2 cellular contexts compared by ENCODE assay signal in genomic region chr1:162040657-162041056, GRCh38.
TF ChIP-seq lines count a peak whose summit lies in the region.

No MANE protein-coding gene starts in this region.

TF ChIP-seq in A549, 52 proteins besides CTCF, POLR2A, EP300 and RAD21 (continued from another document):
- no peak for TF ChIP-seq ESRRA (IDR thresholded peaks at IDR 0.05; ENCODE audit: borderline replicate concordance, low read length)
- 0 out of 3 replicates have a peak, but pooled peaks have one; percentile 9 for TF ChIP-seq SMC3 (IDR thresholded peaks at IDR 0.05)
- TF ChIP-seq CEBPB (IDR thresholded peaks at IDR 0.05), result peak in 1 of 2 experiments; percentile 47; a peak in 2 of 4 replicates
- TF ChIP-seq, protein P1, sequence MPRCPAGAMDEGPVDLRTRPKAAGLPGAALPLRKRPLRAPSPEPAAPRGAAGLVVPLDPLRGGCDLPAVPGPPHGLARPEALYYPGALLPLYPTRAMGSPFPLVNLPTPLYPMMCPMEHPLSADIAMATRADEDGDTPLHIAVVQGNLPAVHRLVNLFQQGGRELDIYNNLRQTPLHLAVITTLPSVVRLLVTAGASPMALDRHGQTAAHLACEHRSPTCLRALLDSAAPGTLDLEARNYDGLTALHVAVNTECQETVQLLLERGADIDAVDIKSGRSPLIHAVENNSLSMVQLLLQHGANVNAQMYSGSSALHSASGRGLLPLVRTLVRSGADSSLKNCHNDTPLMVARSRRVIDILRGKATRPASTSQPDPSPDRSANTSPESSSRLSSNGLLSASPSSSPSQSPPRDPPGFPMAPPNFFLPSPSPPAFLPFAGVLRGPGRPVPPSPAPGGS (IDR thresholded peaks at IDR 0.05), result no peak
- TF ChIP-seq RNF2 (IDR thresholded peaks at IDR 0.05; ENCODE audit: borderline replicate concordance, low read depth), result no peak

TF ChIP-seq in GM23338, 12 proteins besides CTCF, POLR2A, EP300 and RAD21:
- TF ChIP-seq REST (IDR thresholded peaks at IDR 0.05; ENCODE audit: unreplicated experiment), result no peak
- TF ChIP-seq, protein P2, sequence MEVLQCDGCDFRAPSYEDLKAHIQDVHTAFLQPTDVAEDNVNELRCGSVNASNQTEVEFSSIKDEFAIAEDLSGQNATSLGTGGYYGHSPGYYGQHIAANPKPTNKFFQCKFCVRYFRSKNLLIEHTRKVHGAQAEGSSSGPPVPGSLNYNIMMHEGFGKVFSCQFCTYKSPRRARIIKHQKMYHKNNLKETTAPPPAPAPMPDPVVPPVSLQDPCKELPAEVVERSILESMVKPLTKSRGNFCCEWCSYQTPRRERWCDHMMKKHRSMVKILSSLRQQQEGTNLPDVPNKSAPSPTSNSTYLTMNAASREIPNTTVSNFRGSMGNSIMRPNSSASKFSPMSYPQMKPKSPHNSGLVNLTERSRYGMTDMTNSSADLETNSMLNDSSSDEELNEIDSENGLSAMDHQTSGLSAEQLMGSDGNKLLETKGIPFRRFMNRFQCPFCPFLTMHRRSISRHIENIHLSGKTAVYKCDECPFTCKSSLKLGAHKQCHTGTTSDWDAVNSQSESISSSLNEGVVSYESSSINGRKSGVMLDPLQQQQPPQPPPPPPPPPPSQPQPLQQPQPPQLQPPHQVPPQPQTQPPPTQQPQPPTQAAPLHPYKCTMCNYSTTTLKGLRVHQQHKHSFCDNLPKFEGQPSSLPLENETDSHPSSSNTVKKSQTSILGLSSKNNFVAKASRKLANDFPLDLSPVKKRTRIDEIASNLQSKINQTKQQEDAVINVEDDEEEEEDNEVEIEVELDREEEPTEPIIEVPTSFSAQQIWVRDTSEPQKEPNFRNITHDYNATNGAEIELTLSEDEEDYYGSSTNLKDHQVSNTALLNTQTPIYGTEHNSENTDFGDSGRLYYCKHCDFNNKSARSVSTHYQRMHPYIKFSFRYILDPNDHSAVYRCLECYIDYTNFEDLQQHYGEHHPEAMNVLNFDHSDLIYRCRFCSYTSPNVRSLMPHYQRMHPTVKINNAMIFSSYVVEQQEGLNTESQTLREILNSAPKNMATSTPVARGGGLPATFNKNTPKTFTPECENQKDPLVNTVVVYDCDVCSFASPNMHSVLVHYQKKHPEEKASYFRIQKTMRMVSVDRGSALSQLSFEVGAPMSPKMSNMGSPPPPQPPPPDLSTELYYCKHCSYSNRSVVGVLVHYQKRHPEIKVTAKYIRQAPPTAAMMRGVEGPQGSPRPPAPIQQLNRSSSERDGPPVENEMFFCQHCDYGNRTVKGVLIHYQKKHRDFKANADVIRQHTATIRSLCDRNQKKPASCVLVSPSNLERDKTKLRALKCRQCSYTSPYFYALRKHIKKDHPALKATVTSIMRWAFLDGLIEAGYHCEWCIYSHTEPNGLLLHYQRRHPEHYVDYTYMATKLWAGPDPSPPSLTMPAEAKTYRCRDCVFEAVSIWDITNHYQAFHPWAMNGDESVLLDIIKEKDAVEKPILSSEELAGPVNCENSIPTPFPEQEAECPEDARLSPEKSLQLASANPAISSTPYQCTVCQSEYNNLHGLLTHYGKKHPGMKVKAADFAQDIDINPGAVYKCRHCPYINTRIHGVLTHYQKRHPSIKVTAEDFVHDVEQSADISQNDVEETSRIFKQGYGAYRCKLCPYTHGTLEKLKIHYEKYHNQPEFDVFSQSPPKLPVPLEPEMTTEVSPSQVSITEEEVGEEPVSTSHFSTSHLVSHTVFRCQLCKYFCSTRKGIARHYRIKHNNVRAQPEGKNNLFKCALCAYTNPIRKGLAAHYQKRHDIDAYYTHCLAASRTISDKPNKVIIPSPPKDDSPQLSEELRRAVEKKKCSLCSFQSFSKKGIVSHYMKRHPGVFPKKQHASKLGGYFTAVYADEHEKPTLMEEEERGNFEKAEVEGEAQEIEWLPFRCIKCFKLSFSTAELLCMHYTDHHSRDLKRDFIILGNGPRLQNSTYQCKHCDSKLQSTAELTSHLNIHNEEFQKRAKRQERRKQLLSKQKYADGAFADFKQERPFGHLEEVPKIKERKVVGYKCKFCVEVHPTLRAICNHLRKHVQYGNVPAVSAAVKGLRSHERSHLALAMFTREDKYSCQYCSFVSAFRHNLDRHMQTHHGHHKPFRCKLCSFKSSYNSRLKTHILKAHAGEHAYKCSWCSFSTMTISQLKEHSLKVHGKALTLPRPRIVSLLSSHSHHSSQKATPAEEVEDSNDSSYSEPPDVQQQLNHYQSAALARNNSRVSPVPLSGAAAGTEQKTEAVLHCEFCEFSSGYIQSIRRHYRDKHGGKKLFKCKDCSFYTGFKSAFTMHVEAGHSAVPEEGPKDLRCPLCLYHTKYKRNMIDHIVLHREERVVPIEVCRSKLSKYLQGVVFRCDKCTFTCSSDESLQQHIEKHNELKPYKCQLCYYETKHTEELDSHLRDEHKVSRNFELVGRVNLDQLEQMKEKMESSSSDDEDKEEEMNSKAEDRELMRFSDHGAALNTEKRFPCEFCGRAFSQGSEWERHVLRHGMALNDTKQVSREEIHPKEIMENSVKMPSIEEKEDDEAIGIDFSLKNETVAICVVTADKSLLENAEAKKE (CRISPR knock-in tag; IDR thresholded peaks at IDR 0.05), result peak; percentile 87
